12 cellular contexts compared by ENCODE assay signal in genomic region chr18:5972298-5972697, GRCh38.
DNase-seq lines count a peak whose midpoint lies in the region; ATAC-seq and TF ChIP-seq lines count a peak whose summit lies in the region.
"Had no signal": no experiment of that assay in that cellular context is flagged by ENCODE, and none has a peak within 500 bp of the region (broad histone marks: within the 10 kb centered on the region; RNA-seq: fewer than 3 reads in every experiment).

No MANE protein-coding gene starts in this region.

- peaks cover 23% of the 10 kb centered on the region for H3K4me1 Mint-ChIP-seq in activated CD4-positive, alpha-beta T cell treated with anti-CD3 and anti-CD28 coated beads for 36 hours
- H3K4me1 Mint-ChIP-seq in activated naive CD8-positive, alpha-beta T cell treated with anti-CD3 and anti-CD28 coated beads, Interleukin-2, amount 50 U/mL, for 24 hours: peaks cover 16% of the 10 kb centered on the region
- peaks cover 9% of the 10 kb centered on the region for H3K4me1 Mint-ChIP-seq in activated T-helper 1 cell treated with anti-CD3 and anti-CD28 coated beads, Interleukin-12 subunit alpha, Interleukin-12 subunit beta, Interleukin-2, Interleukin-4 antibody, amounts not matched to agents 30 ng/mL and 10 ng/mL and 1 ng/mL, durations not matched to agents 14 hours and 24 hours and 36 hours (ENCODE audit: low read depth)

- H3K9me3 Mint-ChIP-seq in activated CD4-positive, alpha-beta T cell treated with anti-CD3 and anti-CD28 coated beads for 36 hours (ENCODE audit: low read depth): no peaks in the 10 kb centered on the region
- H3K9me3 Mint-ChIP-seq in activated naive CD8-positive, alpha-beta T cell treated with anti-CD3 and anti-CD28 coated beads, Interleukin-2, amount 50 U/mL, for 24 hours: no peaks in the 10 kb centered on the region
- H3K9me3 Mint-ChIP-seq in activated T-helper 1 cell treated with anti-CD3 and anti-CD28 coated beads, Interleukin-12 subunit alpha, Interleukin-12 subunit beta, Interleukin-2, Interleukin-4 antibody, amounts not matched to agents 30 ng/mL and 10 ng/mL and 1 ng/mL, durations not matched to agents 14 hours and 24 hours and 36 hours: no peaks in the 10 kb centered on the region

- no peak for TF ChIP-seq CTCF in heart right ventricle (IDR thresholded peaks at IDR 0.05)

- H3K36me3 ChIP-seq in heart right ventricle: no peaks in the 10 kb centered on the region
- H3K36me3 ChIP-seq: cardiac muscle cell, WERI-Rb-1 had no signal

- H3K36me3 Mint-ChIP-seq in activated CD4-positive, alpha-beta T cell treated with anti-CD3 and anti-CD28 coated beads for 36 hours (ENCODE audit: low read depth): no peaks in the 10 kb centered on the region
- no peaks in the 10 kb centered on the region for H3K36me3 Mint-ChIP-seq in activated naive CD8-positive, alpha-beta T cell treated with anti-CD3 and anti-CD28 coated beads, Interleukin-2, amount 50 U/mL, for 24 hours (ENCODE audit: low read depth)
- H3K36me3 Mint-ChIP-seq in activated T-helper 1 cell treated with anti-CD3 and anti-CD28 coated beads, Interleukin-12 subunit alpha, Interleukin-12 subunit beta, Interleukin-2, Interleukin-4 antibody, amounts not matched to agents 30 ng/mL and 10 ng/mL and 1 ng/mL, durations not matched to agents 14 hours and 24 hours and 36 hours (ENCODE audit: low read depth): no peaks in the 10 kb centered on the region

- 54 to 66% methylated on average over 7 of the region's 7 CpGs for WGBS in heart right ventricle, 2 donors

- H3K4me3 ChIP-seq in heart right ventricle: no peak overlapping the region
- H3K4me3 ChIP-seq: cardiac muscle cell had no signal

- no peak overlapping the region for H3K27ac Mint-ChIP-seq in activated CD4-positive, alpha-beta T cell treated with anti-CD3 and anti-CD28 coated beads for 36 hours
- H3K27ac Mint-ChIP-seq in activated naive CD8-positive, alpha-beta T cell treated with anti-CD3 and anti-CD28 coated beads, Interleukin-2, amount 50 U/mL, for 24 hours: no peak overlapping the region
- H3K27ac Mint-ChIP-seq in activated T-helper 1 cell treated with anti-CD3 and anti-CD28 coated beads, Interleukin-12 subunit alpha, Interleukin-12 subunit beta, Interleukin-2, Interleukin-4 antibody, amounts not matched to agents 30 ng/mL and 10 ng/mL and 1 ng/mL, durations not matched to agents 14 hours and 24 hours and 36 hours: no peak overlapping the region

- no peaks in the 10 kb centered on the region for H3K27me3 Mint-ChIP-seq in activated CD4-positive, alpha-beta T cell treated with anti-CD3 and anti-CD28 coated beads for 36 hours
- H3K27me3 Mint-ChIP-seq in activated naive CD8-positive, alpha-beta T cell treated with anti-CD3 and anti-CD28 coated beads, Interleukin-2, amount 50 U/mL, for 24 hours: no peaks in the 10 kb centered on the region
- H3K27me3 Mint-ChIP-seq in activated T-helper 1 cell treated with anti-CD3 and anti-CD28 coated beads, Interleukin-12 subunit alpha, Interleukin-12 subunit beta, Interleukin-2, Interleukin-4 antibody, amounts not matched to agents 30 ng/mL and 10 ng/mL and 1 ng/mL, durations not matched to agents 14 hours and 24 hours and 36 hours (ENCODE audit: insufficient read depth): peaks cover 10% of the 10 kb centered on the region

- DNase-seq in heart right ventricle: peak; percentile 27 to 58
- DNase-seq in activated CD4-positive, alpha-beta T cell treated with anti-CD3 and anti-CD28 coated beads for 36 hours: no peak
- no peak for DNase-seq in NCI-H510A (lab: John Stamatoyannopoulos, UW)
- DNase-seq in activated naive CD8-positive, alpha-beta T cell treated with anti-CD3 and anti-CD28 coated beads, Interleukin-2, amount 50 U/mL, for 24 hours: no peak
- no peak for DNase-seq in activated T-helper 1 cell treated with anti-CD3 and anti-CD28 coated beads, Interleukin-12 subunit alpha, Interleukin-12 subunit beta, Interleukin-2, Interleukin-4 antibody, amounts not matched to agents 30 ng/mL and 10 ng/mL and 1 ng/mL, durations not matched to agents 14 hours and 24 hours and 36 hours (ENCODE audit: low spot score)
- DNase-seq: kidney, NCI-H2081 treated with DMSO at 0.1 percent for 48 hours, WERI-Rb-1 had no signal

- H3K27ac ChIP-seq in heart right ventricle: no peak overlapping the region
- H3K27ac ChIP-seq: cardiac muscle cell, WERI-Rb-1 had no signal

- H3K4me1 ChIP-seq in heart right ventricle: peaks cover 0 to 21% (median 0%) of the 10 kb centered on the region in 9 donors

- ATAC-seq in GM18870 (IDR thresholded peaks at IDR 0.05; ENCODE audit: unreplicated experiment) (peak; percentile 43), GM21528 (IDR thresholded peaks at IDR 0.05; ENCODE audit: low FRiP score, unreplicated experiment) (peak; percentile 52), HG03103 (IDR thresholded peaks at IDR 0.05; ENCODE audit: low read depth, unreplicated experiment) (peak; percentile 35), heart right ventricle (peak; percentile 52 to 95 (median 82))
- no peak for ATAC-seq in activated CD4-positive, alpha-beta T cell treated with anti-CD3 and anti-CD28 coated beads for 36 hours
- no peak for ATAC-seq in activated naive CD8-positive, alpha-beta T cell treated with anti-CD3 and anti-CD28 coated beads, Interleukin-2, amount 50 U/mL, for 24 hours

- H3K4me3 Mint-ChIP-seq in activated CD4-positive, alpha-beta T cell treated with anti-CD3 and anti-CD28 coated beads for 36 hours: no peak overlapping the region
- no peak overlapping the region for H3K4me3 Mint-ChIP-seq in activated naive CD8-positive, alpha-beta T cell treated with anti-CD3 and anti-CD28 coated beads, Interleukin-2, amount 50 U/mL, for 24 hours
- no peak overlapping the region for H3K4me3 Mint-ChIP-seq in activated T-helper 1 cell treated with anti-CD3 and anti-CD28 coated beads, Interleukin-12 subunit alpha, Interleukin-12 subunit beta, Interleukin-2, Interleukin-4 antibody, amounts not matched to agents 30 ng/mL and 10 ng/mL and 1 ng/mL, durations not matched to agents 14 hours and 24 hours and 36 hours

- no peaks in the 10 kb centered on the region for H3K9me3 ChIP-seq in heart right ventricle

- CTCF ChIA-PET in activated CD4-positive, alpha-beta T cell treated with anti-CD3 and anti-CD28 coated beads for 36 hours (lab: Charles Lee): no interaction called here

- POLR2A ChIA-PET in activated CD4-positive, alpha-beta T cell treated with anti-CD3 and anti-CD28 coated beads for 36 hours (lab: Charles Lee): no interaction called here

- intact Hi-C loops in heart right ventricle (cut with DNase I): loop anchor here in 1 of 10 donors (10.0 kb wide), 1 partner anchor 153 kb away; no protein-coding TSS in a partner anchor
- intact Hi-C loops in activated CD4-positive, alpha-beta T cell treated with anti-CD3 and anti-CD28 coated beads for 36 hours (cut with DNase I, micrococcal nuclease): no loop called here
- intact Hi-C loops in activated T-helper 1 cell treated with anti-CD3 and anti-CD28 coated beads, Interleukin-12 subunit alpha, Interleukin-12 subunit beta, Interleukin-2, Interleukin-4 antibody, amounts not matched to agents 30 ng/mL and 10 ng/mL and 1 ng/mL, durations not matched to agents 14 hours and 24 hours and 36 hours (cut with micrococcal nuclease): no loop called here

- H3K27me3 ChIP-seq in heart right ventricle: peaks cover 0 to 1% (median 0%) of the 10 kb centered on the region in 7 donors
- H3K27me3 ChIP-seq: cardiac muscle cell had no signal

Comparison
In these comparisons a context has a peak if more than half of its experiments do, and no peak if none do; other contexts are left out.
1. ATAC-seq: peak in GM18870 (single experiment), GM21528 (single experiment), HG03103 (single experiment) and heart right ventricle (8 of 8); none in activated CD4-positive, alpha-beta T cell treated with anti-CD3 and anti-CD28 coated beads for 36 hours (single experiment) and activated naive CD8-positive, alpha-beta T cell treated with anti-CD3 and anti-CD28 coated beads, Interleukin-2, amount 50 U/mL, for 24 hours (single experiment).
2. DNase-seq: peak in heart right ventricle (2 of 2); none in activated CD4-positive, alpha-beta T cell treated with anti-CD3 and anti-CD28 coated beads for 36 hours (single experiment), NCI-H510A (single experiment), activated naive CD8-positive, alpha-beta T cell treated with anti-CD3 and anti-CD28 coated beads, Interleukin-2, amount 50 U/mL, for 24 hours (single experiment) and activated T-helper 1 cell treated with anti-CD3 and anti-CD28 coated beads, Interleukin-12 subunit alpha, Interleukin-12 subunit beta, Interleukin-2, Interleukin-4 antibody, amounts not matched to agents 30 ng/mL and 10 ng/mL and 1 ng/mL, durations not matched to agents 14 hours and 24 hours and 36 hours (single experiment).